In the genomic region with DNA sequence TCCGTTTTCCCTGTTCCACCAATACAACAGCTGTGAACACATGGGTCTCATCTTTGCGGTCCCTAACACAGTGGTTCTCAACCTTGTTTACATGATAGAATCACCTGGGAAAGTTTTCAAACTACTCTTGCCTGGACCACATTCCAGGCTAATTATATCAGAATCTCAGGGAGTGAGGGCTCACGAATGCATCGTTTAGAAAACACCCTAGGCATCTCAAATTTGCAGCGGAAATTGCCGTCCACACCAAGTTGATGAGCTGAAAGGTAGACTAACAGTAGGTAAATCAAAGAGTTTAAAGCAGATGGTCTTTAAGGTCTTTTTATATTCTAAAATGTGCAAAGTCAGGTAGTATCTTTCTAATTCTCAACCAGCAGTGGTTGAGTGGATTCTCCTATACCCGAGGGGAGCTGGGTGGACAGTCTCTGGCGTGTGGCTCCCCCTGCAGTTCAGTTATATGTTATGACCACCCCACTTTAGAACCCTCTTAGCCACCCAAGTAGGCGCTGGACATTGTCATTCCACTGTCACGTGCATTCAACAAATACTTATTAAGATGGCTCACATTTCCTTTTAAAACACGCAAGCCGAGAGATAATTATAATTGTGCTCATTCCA, we compare ENCODE assay signal across 11 cellular contexts. TPM values are rescaled to one million over a fixed set of nuclear protein-coding genes. Genes with fewer than 3 reads are reported as not detected.
A peak's percentile ranks its signal among the peaks of the same experiment; 100 is the strongest.
DNase-seq lines count a peak whose midpoint lies in the region; ATAC-seq and TF ChIP-seq lines count a peak whose summit lies in the region.
"Not testable (repeated sequence)": the region's sequence is repeated elsewhere in the genome, so short reads cannot be mapped to it uniquely, and the experiment has no call there.
"Had no signal": no experiment of that assay in that cellular context is flagged by ENCODE, and none has a peak within 500 bp of the region (broad histone marks: within the 10 kb centered on the region; RNA-seq: fewer than 3 reads in every experiment).

No MANE protein-coding gene starts in this region.

- H3K27me3 Mint-ChIP-seq in activated CD8-positive, alpha-beta T cell treated with anti-CD3 and anti-CD28 coated beads for 36 hours = not testable (repeated sequence)
- peaks cover 42% of the 10 kb centered on the region for H3K27me3 Mint-ChIP-seq in endodermal cell (ENCODE audit: insufficient read depth)

- CTCF ChIA-PET in activated CD8-positive, alpha-beta T cell treated with anti-CD3 and anti-CD28 coated beads for 36 hours (lab: Charles Lee) = interaction anchor here (0.8 to 9.9 kb wide), 6 partner anchors 11 to 273 kb away, joined by 3 to 82 read pairs (median 6); a partner anchor contains a TSS

- not testable (repeated sequence) for H3K9ac ChIP-seq in endodermal cell (ENCODE audit: extremely low read depth, low read length, poor library complexity, severe bottlenecking)

- not testable (repeated sequence) for H3K27me3 ChIP-seq in BE2C; endodermal cell (ENCODE audit: control insufficient read depth, insufficient read depth, low read length, poor library complexity, severe bottlenecking); left lung

- POLR2A ChIA-PET in activated CD8-positive, alpha-beta T cell treated with anti-CD3 and anti-CD28 coated beads for 36 hours (lab: Charles Lee) = not testable (repeated sequence)

- not testable (repeated sequence) for H3K27ac ChIP-seq in endodermal cell (ENCODE audit: low read depth, low read length); left lung

- not testable (repeated sequence) for H3K4me3 ChIP-seq in BE2C (ENCODE audit: low read depth, low read length); NB4 (ENCODE audit: low read depth, low read length); endodermal cell (ENCODE audit: low read length); left lung

- H3K36me3 ChIP-seq in BE2C; endodermal cell (ENCODE audit: control insufficient read depth, insufficient read depth, low read length); left lung: not testable (repeated sequence)

- not testable (repeated sequence) for H3K27ac Mint-ChIP-seq in activated CD8-positive, alpha-beta T cell treated with anti-CD3 and anti-CD28 coated beads for 36 hours; endodermal cell

- WGBS in endodermal cell (ENCODE audit: insufficient coverage in 1 of 2, insufficient read length in 1 of 2), 2 experiments = 84 to 95% methylated on average over 5 to 7 of the region's 12 CpGs

- H3K4me1 Mint-ChIP-seq in activated CD8-positive, alpha-beta T cell treated with anti-CD3 and anti-CD28 coated beads for 36 hours (ENCODE audit: low read depth) = not testable (repeated sequence)
- peaks cover 14% of the 10 kb centered on the region for H3K4me1 Mint-ChIP-seq in endodermal cell

- intact Hi-C loops in activated CD8-positive, alpha-beta T cell treated with anti-CD3 and anti-CD28 coated beads for 36 hours (cut with micrococcal nuclease); left lung (cut with DNase I): not testable (repeated sequence)

- TF ChIP-seq CTCF in BE2C (IDR thresholded peaks at IDR 0.05; ENCODE audit: low read depth, low read length) (peak; percentile 42), GM12873 (IDR thresholded peaks at IDR 0.05; ENCODE audit: insufficient read depth, low read depth, low read length, missing control alignments) (peak; percentile 39), NB4 (IDR thresholded peaks at IDR 0.05; ENCODE audit: low read depth, low read length) (peak; percentile 11), endodermal cell (conservative IDR thresholded peaks at IDR 0.05) (peak; percentile 74)
- TF ChIP-seq CTCF in activated CD8-positive, alpha-beta T cell treated with anti-CD3 and anti-CD28 coated beads for 36 hours (IDR thresholded peaks at IDR 0.05) = peak; percentile 38
- not testable (repeated sequence) for TF ChIP-seq CTCF in left lung (IDR thresholded peaks at IDR 0.05)

- not testable (repeated sequence) for H3K4me3 Mint-ChIP-seq in activated CD8-positive, alpha-beta T cell treated with anti-CD3 and anti-CD28 coated beads for 36 hours; endodermal cell

- H3K4me1 ChIP-seq in BE2C; endodermal cell (ENCODE audit: control insufficient read depth, insufficient read depth, low read length); left lung: not testable (repeated sequence)

- H3K9me3 Mint-ChIP-seq in activated CD8-positive, alpha-beta T cell treated with anti-CD3 and anti-CD28 coated beads for 36 hours; endodermal cell: not testable (repeated sequence)

- not testable (repeated sequence) for H3K9me3 ChIP-seq in BE2C; endodermal cell (ENCODE audit: control insufficient read depth, low read length); left lung

- peak; percentile 69 for ATAC-seq in activated CD8-positive, alpha-beta T cell treated with anti-CD3 and anti-CD28 coated beads for 36 hours
- peak; percentile 56 for ATAC-seq in left lung

- H3K36me3 Mint-ChIP-seq in activated CD8-positive, alpha-beta T cell treated with anti-CD3 and anti-CD28 coated beads for 36 hours (ENCODE audit: low read depth); endodermal cell (ENCODE audit: low read depth): not testable (repeated sequence)

- not testable (repeated sequence) for TF ChIP-seq POLR2A in NB4 (IDR thresholded peaks at IDR 0.05; ENCODE audit: extremely low read depth, insufficient read length)

- DNase-seq in BE2C (peak; percentile 36), NB4 (ENCODE audit: low read depth) (peak; percentile 37), RKO (ENCODE audit: low spot score) (peak; percentile 10), endodermal cell (peak; percentile 80)
- peak; percentile 62 for DNase-seq in activated CD8-positive, alpha-beta T cell treated with anti-CD3 and anti-CD28 coated beads for 36 hours
- not testable (repeated sequence) for DNase-seq in left lung
- DNase-seq in stimulated activated CD4-positive, alpha-beta T cell treated with anti-CD3 and anti-CD28 coated beads, Interleukin-15, amount 100 ng/mL, for 24 hours = peak; percentile 35

RNA-seq across cellular contexts. Expression of a gene that starts 3.8 kb away (rescaled TPM):
- polyA plus RNA-seq in BE2C (2012; ENCODE audit: insufficient read depth, insufficient read length, low read depth) = not detected
- total RNA-seq in activated CD8-positive, alpha-beta T cell treated with anti-CD3 and anti-CD28 coated beads for 36 hours = not detected
- total RNA-seq in endodermal cell = not detected
- not detected for polyA plus RNA-seq in endodermal cell (2013, experiment 1 of 2)
- not detected for polyA plus RNA-seq in endodermal cell (2013, experiment 2 of 2)
- not detected for total RNA-seq in left lung
- total RNA-seq: frontal cortex, right atrium auricular region had no signal
- polyA plus RNA-seq: adipose tissue had no signal

RNA-seq across cellular contexts. Expression of a gene that starts 10.9 kb away (rescaled TPM):
- polyA plus RNA-seq in BE2C (2012; ENCODE audit: insufficient read depth, insufficient read length, low read depth) = not detected
- total RNA-seq in activated CD8-positive, alpha-beta T cell treated with anti-CD3 and anti-CD28 coated beads for 36 hours = not detected
- total RNA-seq in endodermal cell = under 1 TPM in 1 of 2 donors, not detected in 1; 0.64 TPM
- polyA plus RNA-seq in endodermal cell (2013, experiment 1 of 2) = not detected
- polyA plus RNA-seq in endodermal cell (2013, experiment 2 of 2) = not detected
- not detected for total RNA-seq in left lung
- total RNA-seq: frontal cortex, right atrium auricular region had no signal
- polyA plus RNA-seq: adipose tissue had no signal

RNA-seq across cellular contexts. Expression of a gene that starts 11.4 kb away (rescaled TPM):
- polyA plus RNA-seq in BE2C (2012; ENCODE audit: insufficient read depth, insufficient read length, low read depth) = not detected
- not detected for total RNA-seq in activated CD8-positive, alpha-beta T cell treated with anti-CD3 and anti-CD28 coated beads for 36 hours
- total RNA-seq in endodermal cell = not detected
- polyA plus RNA-seq in endodermal cell (2013, experiment 1 of 2) = not detected
- not detected for polyA plus RNA-seq in endodermal cell (2013, experiment 2 of 2)
- total RNA-seq in left lung = not detected
- total RNA-seq: frontal cortex, right atrium auricular region had no signal
- polyA plus RNA-seq: adipose tissue had no signal

RNA-seq across cellular contexts. Expression of a gene that starts 24.9 kb away (rescaled TPM):
- polyA plus RNA-seq in BE2C (2012; ENCODE audit: insufficient read depth, insufficient read length, low read depth) = 1.6 TPM
- 10 to 100 TPM; 28.4 to 31.6 TPM for total RNA-seq in activated CD8-positive, alpha-beta T cell treated with anti-CD3 and anti-CD28 coated beads for 36 hours
- total RNA-seq in endodermal cell = under 1 TPM; 0.35 to 0.44 TPM
- 0.61 TPM for polyA plus RNA-seq in endodermal cell (2013, experiment 1 of 2)
- polyA plus RNA-seq in endodermal cell (2013, experiment 2 of 2) = 0.99 TPM
- 1 to 10 TPM; 2.7 to 3.5 TPM for total RNA-seq in left lung

RNA-seq across cellular contexts. Expression of a gene that starts 25.5 kb away (rescaled TPM):
- polyA plus RNA-seq in BE2C (2012; ENCODE audit: insufficient read depth, insufficient read length, low read depth) = not detected
- total RNA-seq in activated CD8-positive, alpha-beta T cell treated with anti-CD3 and anti-CD28 coated beads for 36 hours = not detected
- total RNA-seq in endodermal cell (under 1 TPM; 0.42 to 0.49 TPM), left lung (not detected)
- polyA plus RNA-seq in endodermal cell (2013, experiment 1 of 2) = not detected
- not detected for polyA plus RNA-seq in endodermal cell (2013, experiment 2 of 2)
- total RNA-seq: frontal cortex, right atrium auricular region had no signal
- polyA plus RNA-seq: adipose tissue had no signal
